8 cellular contexts compared by ENCODE assay signal in genomic region chr3:48684054-48684349, GRCh38. TPM values are rescaled to one million over a fixed set of nuclear protein-coding genes. Genes with fewer than 3 reads are reported as not detected.
DNase-seq lines count a peak whose midpoint lies in the region; ATAC-seq and TF ChIP-seq lines count a peak whose summit lies in the region.

No MANE protein-coding gene starts in this region.

- peaks cover 5% of the 10 kb centered on the region; the same call in 1 of the 2 replicates for H3K4me1 ChIP-seq in MM.1S (ENCODE audit: low read length)
- H3K4me1 ChIP-seq in duodenal mucosa (ENCODE audit: control insufficient read depth in 1 of 2, insufficient read depth in 2 of 2, low read length in 2 of 2), result peaks cover 22 to 31% of the 10 kb centered on the region in 2 donors

- DNase-seq in CD4-positive, alpha-beta T cell, result no peak
- DNase-seq in MM.1S (no peak), osteocyte (ENCODE audit: extremely low spot score, unreplicated experiment) (no peak), NCI-H1092 treated with DMSO at 0.1 percent for 48 hours (lab: John Stamatoyannopoulos, UW) (no peak), erythroblast (lab: John Stamatoyannopoulos, UW) (no peak), NCI-H187 treated with DMSO at 0.1 percent for 48 hours (lab: John Stamatoyannopoulos, UW) (no peak)

- no peaks in the 10 kb centered on the region for H3K27me3 ChIP-seq in CD4-positive, alpha-beta T cell (ENCODE audit: control insufficient read depth, insufficient read depth, low read length)
- no peaks in the 10 kb centered on the region for H3K27me3 ChIP-seq in MM.1S (replicated peaks; ENCODE audit: insufficient read depth, low read length)
- no peaks in the 10 kb centered on the region for H3K27me3 ChIP-seq in duodenal mucosa (ENCODE audit: control insufficient read depth in 1 of 2, insufficient read depth in 2 of 2, low read length in 2 of 2)

- ATAC-seq in CD4-positive, alpha-beta T cell (ENCODE audit: poor library complexity), result no peak
- no peak for ATAC-seq in HG03159 (IDR thresholded peaks at IDR 0.05; ENCODE audit: unreplicated experiment)

- H3K36me3 ChIP-seq in MM.1S (replicated peaks; ENCODE audit: insufficient read depth, low read length) (peaks cover 2% of the 10 kb centered on the region; the same call in 1 of the 2 replicates), duodenal mucosa (ENCODE audit: control insufficient read depth in 1 of 2, insufficient read depth in 2 of 2, low read length in 2 of 2) (peaks cover 36 to 57% of the 10 kb centered on the region in 2 donors)

- CTCF ChIA-PET in CD4-positive, alpha-beta T cell (lab: Charles Lee), result no interaction called here

- intact Hi-C loops in CD4-positive, alpha-beta T cell (cut with DNase I, micrococcal nuclease), result loop anchor here (1.0 to 10.0 kb wide), 5 partner anchors 26 to 1821 kb away; partner anchors contain the start of genes CACNA2D2 (in 1 of the 2), ELP6 (in 1 of the 2), IP6K2 (in 1 of the 2) and SLC26A6 (in 1 of the 2)

- no peaks in the 10 kb centered on the region for H3K27me3 Mint-ChIP-seq in CD4-positive, alpha-beta T cell
- H3K27me3 Mint-ChIP-seq in osteocyte (ENCODE audit: unreplicated experiment), result no peaks in the 10 kb centered on the region

- H3K9me3 Mint-ChIP-seq in CD4-positive, alpha-beta T cell, result no peaks in the 10 kb centered on the region
- H3K9me3 Mint-ChIP-seq in osteocyte (ENCODE audit: unreplicated experiment), result no peaks in the 10 kb centered on the region

- POLR2A ChIA-PET in CD4-positive, alpha-beta T cell (lab: Charles Lee), result interaction anchor here (0.9 kb wide), 1 partner anchor 323 kb away, joined by 3 read pairs; the partner anchor contains the start of gene WDR6

- no peaks in the 10 kb centered on the region for H4K20me1 ChIP-seq in MM.1S (ENCODE audit: insufficient read depth, low read length)

- no peaks in the 10 kb centered on the region for H3K9me2 ChIP-seq in MM.1S (replicated peaks; ENCODE audit: insufficient read depth, low read length)

- peaks cover 28% of the 10 kb centered on the region for H3K79me2 ChIP-seq in MM.1S (ENCODE audit: low read length)

- peak overlapping the region; percentile 33 for H3K27ac Mint-ChIP-seq in CD4-positive, alpha-beta T cell
- H3K27ac Mint-ChIP-seq in osteocyte (ENCODE audit: unreplicated experiment), result peak overlapping the region; percentile 78

- TF ChIP-seq CTCF in CD4-positive, alpha-beta T cell (IDR thresholded peaks at IDR 0.05), result no peak
- TF ChIP-seq CTCF in MM.1S (IDR thresholded peaks at IDR 0.05; ENCODE audit: low read length), result no peak
- no peak for TF ChIP-seq CTCF in osteocyte (IDR thresholded peaks at IDR 0.05)

- peaks cover 70% of the 10 kb centered on the region for H3K36me3 Mint-ChIP-seq in CD4-positive, alpha-beta T cell (ENCODE audit: low read depth)
- H3K36me3 Mint-ChIP-seq in osteocyte (ENCODE audit: unreplicated experiment), result peaks cover 32% of the 10 kb centered on the region

- H3K9me3 ChIP-seq in CD4-positive, alpha-beta T cell (ENCODE audit: control insufficient read depth, low read length), result no peaks in the 10 kb centered on the region
- H3K9me3 ChIP-seq in MM.1S (replicated peaks; ENCODE audit: insufficient read depth, low read length) (no peaks in the 10 kb centered on the region), duodenal mucosa (ENCODE audit: control insufficient read depth in 1 of 2, low read length in 2 of 2) (no peaks in the 10 kb centered on the region)

- H3K4me1 Mint-ChIP-seq in CD4-positive, alpha-beta T cell (ENCODE audit: low read depth), result peaks cover 50% of the 10 kb centered on the region
- H3K4me1 Mint-ChIP-seq in osteocyte (ENCODE audit: unreplicated experiment), result peaks cover 45% of the 10 kb centered on the region

- H3K4me3 ChIP-seq in MM.1S (ENCODE audit: low read length) (0 out of 2 replicates have a peak overlapping the region, but pooled peaks have one; percentile 98), duodenal mucosa (ENCODE audit: low read depth in 1 of 2, low read length in 2 of 2) (peak overlapping the region; percentile 33 to 96)

- H2AFZ ChIP-seq in MM.1S (ENCODE audit: low read length), result no peak overlapping the region

- peak overlapping the region; percentile 25; the same call in 1 of the 2 replicates for H3K9ac ChIP-seq in MM.1S (ENCODE audit: low read length)
- H3K9ac ChIP-seq in duodenal mucosa (ENCODE audit: low read depth in 1 of 2, low read length in 2 of 2), result peak overlapping the region; percentile 20 to 32

- no peak overlapping the region for H3K27ac ChIP-seq in CD4-positive, alpha-beta T cell (ENCODE audit: low read depth, low read length)
- H3K27ac ChIP-seq in MM.1S (ENCODE audit: low read length) (no peak overlapping the region), duodenal mucosa (ENCODE audit: low read depth, low read length) (no peak overlapping the region)

- H3F3A ChIP-seq in MM.1S (ENCODE audit: insufficient read depth, low read length), result peaks cover 4% of the 10 kb centered on the region

- H3K4me2 ChIP-seq in MM.1S (ENCODE audit: low read depth, low read length), result peak overlapping the region; percentile 73

- no peak for TF ChIP-seq POLR2A in erythroblast (IDR thresholded peaks at IDR 0.05; ENCODE audit: low read length)

- H3K4me3 Mint-ChIP-seq in CD4-positive, alpha-beta T cell, result peak overlapping the region; percentile 81
- H3K4me3 Mint-ChIP-seq in osteocyte (ENCODE audit: unreplicated experiment), result peak overlapping the region; percentile 82

RNA-seq across cellular contexts. Expression of gene NCKIPSD, which starts 1.7 kb away (rescaled TPM):
- 10 to 100 TPM in 1 of 2 experiments, 1 to 10 TPM in 1; 9.7 to 10.8 TPM for total RNA-seq in CD4-positive, alpha-beta T cell
- 26.3 and 27.2 TPM in 2 replicates for total RNA-seq in osteocyte

RNA-seq across cellular contexts. Expression of gene CELSR3, which starts 21.3 kb away (rescaled TPM):
- total RNA-seq in CD4-positive, alpha-beta T cell, result 1 to 10 TPM; 4.9 to 5.0 TPM
- 7.1 and 7.4 TPM in 2 replicates for total RNA-seq in osteocyte

RNA-seq across cellular contexts. Expression of gene IP6K2, which starts 33.0 kb away (rescaled TPM):
- 100 to 1,000 TPM in 1 of 2 experiments, 10 to 100 TPM in 1; 97.2 to 121 TPM for total RNA-seq in CD4-positive, alpha-beta T cell
- 101 and 104 TPM in 2 replicates for total RNA-seq in osteocyte

RNA-seq across cellular contexts. Expression of gene SLC26A6, which starts 48.7 kb away (rescaled TPM):
- 10 to 100 TPM; 13.5 to 14.4 TPM for total RNA-seq in CD4-positive, alpha-beta T cell
- 63.8 and 66.2 TPM in 2 replicates for total RNA-seq in osteocyte
